9 cellular contexts compared by ENCODE assay signal in the genomic region with DNA sequence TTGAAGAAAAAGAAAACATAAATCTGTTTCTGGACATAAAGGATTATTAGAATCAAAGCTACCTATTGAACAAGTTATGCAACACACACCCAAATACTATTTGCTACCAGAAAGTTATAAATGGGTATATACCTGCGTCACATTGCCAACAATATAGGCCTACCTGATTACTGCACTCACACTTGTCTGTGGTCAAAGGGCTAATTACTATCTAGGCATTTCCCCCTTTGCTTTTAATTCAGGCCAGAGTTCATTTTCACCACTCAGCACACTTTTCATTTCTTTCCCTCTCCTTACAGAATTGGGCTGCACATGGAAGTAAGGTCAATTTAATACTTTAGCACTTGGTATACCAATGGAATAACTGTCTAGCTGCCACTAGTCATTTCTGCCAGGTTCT. TPM values are rescaled to one million over a fixed set of nuclear protein-coding genes. Genes with fewer than 3 reads are reported as not detected.
DNase-seq lines count a peak whose midpoint lies in the region; ATAC-seq and TF ChIP-seq lines count a peak whose summit lies in the region.
"Had no signal": no experiment of that assay in that cellular context is flagged by ENCODE, and none has a peak within 500 bp of the region (broad histone marks: within the 10 kb centered on the region; RNA-seq: fewer than 3 reads in every experiment).

No MANE protein-coding gene starts in this region.

- peaks cover 5% of the 10 kb centered on the region for H3K36me3 Mint-ChIP-seq in HFFc6 (ENCODE audit: low read depth)
- H3K36me3 Mint-ChIP-seq: memory B cell had no signal

- H3K4me3 Mint-ChIP-seq in HFFc6: peak overlapping the region; percentile 94

- intact Hi-C loops in A673 (cut with micrococcal nuclease; ENCODE audit: unreplicated experiment) (loop anchor here (5.0 to 10.0 kb wide), 2 partner anchors 115 to 367 kb away; partner anchors contain the start of gene VCPKMT), sciatic nerve (cut with DNase I) (no loop called here)

- H3K27me3 ChIP-seq in A673 (replicated peaks; ENCODE audit: insufficient read depth, low read depth, low read length, poor library complexity) (no peaks in the 10 kb centered on the region), muscle layer of colon (ENCODE audit: control insufficient read depth in 1 of 2, insufficient read depth in 2 of 2, low read length in 2 of 2) (no peaks in the 10 kb centered on the region)

- CTCF ChIA-PET in A673 (lab: Charles Lee): no interaction called here

- H3K4me3 ChIP-seq in A673 (ENCODE audit: low read depth, low read length, poor library complexity, severe bottlenecking): peak overlapping the region; percentile 78
- H3K4me3 ChIP-seq in cardiac fibroblast (replicated peaks in 1 of 2; ENCODE audit: low read depth in 2 of 2, low read length in 2 of 2): peak overlapping the region; percentile 75 to 83
- H3K4me3 ChIP-seq in muscle layer of colon (ENCODE audit: low read depth in 1 of 2, low read length in 2 of 2): peak overlapping the region in 1 of 2 donors; percentile 66

- H3K4me1 ChIP-seq in A673 (ENCODE audit: insufficient read depth, low read length, poor library complexity, severe bottlenecking) (peaks cover 29% of the 10 kb centered on the region), muscle layer of colon (ENCODE audit: insufficient read depth, low read length) (peaks cover 46% of the 10 kb centered on the region)

- TSS peak; percentile 57 for BruUV-seq in A673 (replicated peaks; lab: Mats Ljungman, UMichigan)

- H3K9me3 ChIP-seq in A673 (ENCODE audit: low read depth, low read length, poor library complexity, severe bottlenecking): no peaks in the 10 kb centered on the region
- no peaks in the 10 kb centered on the region for H3K9me3 ChIP-seq in muscle layer of colon (ENCODE audit: low read length)

- DNase-seq in A673 (ENCODE audit: low spot score) (no peak), HFFc6 (no peak), cardiac fibroblast (ENCODE audit: low read depth in 2 of 2) (no peak), DMS79 treated with DMSO at 0.1 percent for 48 hours (lab: John Stamatoyannopoulos, UW) (no peak), sciatic nerve (ENCODE audit: low spot score) (no peak)

- 0 out of 2 replicates have a peak overlapping the region, but pooled peaks have one; percentile 14 for H3K27ac Mint-ChIP-seq in HFFc6

- ATAC-seq in GM21825 (IDR thresholded peaks at IDR 0.05; ENCODE audit: unreplicated experiment): no peak
- no peak for ATAC-seq in HG03159 (IDR thresholded peaks at IDR 0.05; ENCODE audit: unreplicated experiment)
- ATAC-seq in sciatic nerve: no peak

- peak overlapping the region; percentile 86 for H3K9ac ChIP-seq in muscle layer of colon (ENCODE audit: low read length)

- H3K27ac ChIP-seq in A673 (ENCODE audit: low read depth, low read length, poor library complexity, severe bottlenecking) (no peak overlapping the region), muscle layer of colon (ENCODE audit: low read depth, low read length) (peak overlapping the region; percentile 35)

- H3K4me1 Mint-ChIP-seq in HFFc6 (ENCODE audit: low read depth): peaks cover 55% of the 10 kb centered on the region

- no peaks in the 10 kb centered on the region for H3K27me3 Mint-ChIP-seq in HFFc6 (ENCODE audit: insufficient read depth)
- H3K27me3 Mint-ChIP-seq: memory B cell had no signal

- no peak for TF ChIP-seq CTCF in A673 (conservative IDR thresholded peaks at IDR 0.05; ENCODE audit: low read depth, low read length)
- TF ChIP-seq CTCF in HFFc6 (IDR thresholded peaks at IDR 0.05): no peak
- TF ChIP-seq CTCF in cardiac fibroblast (IDR thresholded peaks at IDR 0.05; ENCODE audit: low read depth, low read length): no peak

- POLR2A ChIA-PET in A673 (lab: Charles Lee; ENCODE audit: low non-redundant PET): no interaction called here

- no peaks in the 10 kb centered on the region for H3K36me3 ChIP-seq in A673 (ENCODE audit: insufficient read depth, low read length, poor library complexity, severe bottlenecking)
- H3K36me3 ChIP-seq in muscle layer of colon (ENCODE audit: insufficient read depth, low read length): no peaks in the 10 kb centered on the region

- H3K9me3 Mint-ChIP-seq in HFFc6: no peaks in the 10 kb centered on the region
- H3K9me3 Mint-ChIP-seq: memory B cell had no signal

RNA-seq across cellular contexts. Expression of gene SOS2, which starts 1.7 kb away (rescaled TPM):
- total RNA-seq in A673 (2021) (20.3 and 22.9 TPM in 2 replicates), sciatic nerve (52.4 TPM)
- 10 to 100 TPM; 11.8 to 14.5 (median 13.3) TPM for total RNA-seq in HFFc6 (2021; fragmentation: NEBNext Ultra II Directional; extraction: Animal tissue kit (Norgen Biotek cat#: 25700))
